In the genomic region with DNA sequence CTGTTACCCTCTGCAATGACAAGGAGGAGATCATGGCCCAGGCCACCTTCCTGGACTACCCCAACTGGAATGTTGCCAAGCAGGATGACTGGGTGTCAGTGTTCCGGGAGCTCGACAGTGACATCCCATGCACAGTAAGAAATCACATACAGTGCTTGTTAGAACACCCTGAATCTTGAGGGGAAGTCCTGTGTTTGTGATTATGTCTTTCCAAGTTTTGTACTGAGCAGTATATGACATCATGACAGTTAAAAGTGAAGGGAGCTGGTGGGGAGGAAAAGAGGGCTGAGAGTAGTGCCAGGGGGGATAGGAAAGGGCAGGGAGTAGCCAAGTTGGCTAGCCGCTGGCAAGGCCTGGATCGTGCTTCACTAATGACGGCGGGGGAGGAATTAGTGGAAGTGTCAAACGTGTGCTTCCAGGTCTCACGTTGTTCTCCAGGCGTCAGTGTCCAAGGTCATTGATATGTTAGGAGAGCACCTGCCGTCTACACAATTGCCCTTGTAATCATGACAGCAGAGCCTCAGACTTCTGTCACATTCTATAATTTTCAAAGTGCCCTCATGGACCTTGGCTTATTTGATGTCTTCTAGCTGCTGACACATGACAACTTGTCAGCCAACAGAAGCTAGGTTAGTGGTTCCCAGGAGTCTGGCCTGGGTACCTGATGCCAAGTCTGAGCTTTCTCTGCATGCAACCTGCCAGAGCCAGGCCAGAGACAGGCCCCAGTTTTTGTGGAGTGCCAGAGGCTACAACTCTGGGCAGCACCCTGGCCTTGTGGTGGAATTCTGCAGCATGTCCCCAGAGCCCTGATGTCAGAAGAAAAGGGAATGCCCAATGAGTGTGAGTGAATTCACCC, we compare ENCODE assay signal across 16 cellular contexts. TPM values are rescaled to one million over a fixed set of nuclear protein-coding genes. Genes with fewer than 3 reads are reported as not detected.
"Had no signal": no experiment of that assay in that cellular context is flagged by ENCODE, and none has a peak within 500 bp of the region (broad histone marks: within the 10 kb centered on the region; RNA-seq: fewer than 3 reads in every experiment).

No MANE protein-coding gene starts in this region.

- H3K27ac ChIP-seq: colonic mucosa, gastroesophageal sphincter, prostate gland, sigmoid colon had no signal

- H3K27me3 ChIP-seq: colonic mucosa, sigmoid colon had no signal

- H3K27ac Mint-ChIP-seq: memory B cell; natural killer cell treated with Interleukin-12 subunit alpha and Interleukin-12 subunit beta and Interleukin-15 and Interleukin-18, amount 100 ng/mL, for 72 hours; stimulated activated naive CD8-positive, alpha-beta T cell treated with anti-CD3 and anti-CD28 coated beads, Interleukin-15, Interleukin-2, amounts not matched to agents 100 ng/mL and 50 ng/mL, for 24 hours had no signal

- H3K36me3 ChIP-seq: colonic mucosa, gastroesophageal sphincter, prostate gland, sigmoid colon had no signal

- DNase-seq: activated CD4-positive, alpha-beta T cell treated with anti-CD3 and anti-CD28 coated beads, Interleukin-2, amount 50 U/mL, for 1 hour; activated naive CD4-positive, alpha-beta T cell treated with anti-CD3 and anti-CD28 coated beads, Interleukin-2, amount 50 U/mL, for 16 hours; activated T-cell treated with anti-CD3 and anti-CD28 coated beads for 4 hours; amniotic stem cell; colonic mucosa; hippocampal formation; occipital lobe; sigmoid colon; stimulated activated CD4-positive, alpha-beta T cell treated with anti-CD3 and anti-CD28 coated beads, Interleukin-2, amount 100 ng/mL, for 48 hours had no signal

- H3K4me1 Mint-ChIP-seq: memory B cell had no signal

- H3K9me3 Mint-ChIP-seq: memory B cell; natural killer cell treated with Interleukin-12 subunit alpha and Interleukin-12 subunit beta and Interleukin-15 and Interleukin-18, amount 100 ng/mL, for 72 hours; stimulated activated naive CD8-positive, alpha-beta T cell treated with anti-CD3 and anti-CD28 coated beads, Interleukin-15, Interleukin-2, amounts not matched to agents 100 ng/mL and 50 ng/mL, for 24 hours had no signal

- H3K4me1 ChIP-seq: colonic mucosa, gastroesophageal sphincter, prostate gland, sigmoid colon had no signal

- ATAC-seq: gastroesophageal sphincter; natural killer cell treated with Interleukin-12 subunit alpha and Interleukin-12 subunit beta and Interleukin-15 and Interleukin-18, amount 100 ng/mL, for 72 hours had no signal

- H3K4me3 ChIP-seq: colonic mucosa, gastroesophageal sphincter, prostate gland, sigmoid colon had no signal

- H3K27me3 Mint-ChIP-seq: stimulated activated naive CD8-positive, alpha-beta T cell treated with anti-CD3 and anti-CD28 coated beads, Interleukin-15, Interleukin-2, amounts not matched to agents 100 ng/mL and 50 ng/mL, for 24 hours had no signal

- H3K4me3 Mint-ChIP-seq: memory B cell; natural killer cell treated with Interleukin-12 subunit alpha and Interleukin-12 subunit beta and Interleukin-15 and Interleukin-18, amount 100 ng/mL, for 72 hours; stimulated activated naive CD8-positive, alpha-beta T cell treated with anti-CD3 and anti-CD28 coated beads, Interleukin-15, Interleukin-2, amounts not matched to agents 100 ng/mL and 50 ng/mL, for 24 hours had no signal

- H3K36me3 Mint-ChIP-seq: memory B cell; natural killer cell treated with Interleukin-12 subunit alpha and Interleukin-12 subunit beta and Interleukin-15 and Interleukin-18, amount 100 ng/mL, for 72 hours had no signal

- H3K9me3 ChIP-seq: colonic mucosa, gastroesophageal sphincter, prostate gland, sigmoid colon had no signal

RNA-seq across cellular contexts. Expression of a gene that starts 18.8 kb away (rescaled TPM):
- total RNA-seq: fibroblast of lung; natural killer cell treated with Interleukin-12 subunit alpha and Interleukin-12 subunit beta and Interleukin-15 and Interleukin-18, amount 100 ng/mL, for 72 hours; T-helper 2 cell treated with Interferon-gamma antibody and Interleukin-4, amounts not matched to agents 100 ng/mL and 5 ng/mL, for 36 hours had no signal
- polyA plus RNA-seq: fibroblast of lung had no signal
